ENCODE assay signal across 11 cellular contexts in the genomic region with DNA sequence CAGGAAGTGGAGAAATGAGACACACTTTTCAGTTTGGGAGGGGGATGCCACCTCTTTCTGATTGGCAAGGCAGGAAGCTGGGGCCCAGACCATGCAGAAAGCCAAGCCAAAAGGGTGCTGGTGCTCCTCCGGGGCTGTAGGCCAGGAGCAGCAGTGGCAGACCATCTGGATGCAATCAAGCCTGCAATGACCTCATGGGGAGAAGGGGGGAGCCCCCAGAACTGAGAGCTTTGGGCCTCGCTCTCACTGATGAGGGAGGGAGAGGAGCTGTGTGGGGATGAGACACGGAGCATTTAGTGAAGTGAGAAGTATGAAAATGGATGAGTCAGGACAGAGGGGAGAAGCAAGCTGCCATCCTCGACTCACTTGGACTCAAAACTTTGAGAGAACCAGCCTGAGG.
A peak's percentile ranks its signal among the peaks of the same experiment; 100 is the strongest.
DNase-seq lines count a peak whose midpoint lies in the region; ATAC-seq and TF ChIP-seq lines count a peak whose summit lies in the region.
"Had no signal": no experiment of that assay in that cellular context is flagged by ENCODE, and none has a peak within 500 bp of the region (broad histone marks: within the 10 kb centered on the region; RNA-seq: fewer than 3 reads in every experiment).

No MANE protein-coding gene starts in this region.

- no peaks in the 10 kb centered on the region for H3K9me3 Mint-ChIP-seq in stimulated activated naive B cell treated with anti-CD40 and anti-IgM and Interleukin-4, amounts not matched to agents 10 μg/mL and 1 μg/mL and 100 μg/mL, for 72 hours
- H3K9me3 Mint-ChIP-seq in immature natural killer cell, result peaks cover 0 to 2% (median 0%) of the 10 kb centered on the region in 6 donors
- no peaks in the 10 kb centered on the region for H3K9me3 Mint-ChIP-seq in natural killer cell treated with Interleukin-12 subunit alpha and Interleukin-12 subunit beta and Interleukin-15 and Interleukin-18, amount 100 ng/mL, for 72 hours
- H3K9me3 Mint-ChIP-seq: activated CD4-positive, alpha-beta memory T cell treated with anti-CD3 and anti-CD28 coated beads, Interleukin-2, amount 10 ng/mL, durations not matched to agents 7 days and 5 days; GM23338 had no signal

- ATAC-seq in GM18867 (IDR thresholded peaks at IDR 0.05; ENCODE audit: unreplicated experiment), result peak; percentile 62
- peak; percentile 78 for ATAC-seq in HG02623 (IDR thresholded peaks at IDR 0.05; ENCODE audit: unreplicated experiment)
- peak; percentile 82 to 90 for ATAC-seq in stimulated activated naive B cell treated with anti-CD40 and anti-IgM and Interleukin-4, amounts not matched to agents 10 μg/mL and 1 μg/mL and 100 μg/mL, for 72 hours (replicated peaks)
- ATAC-seq in natural killer cell treated with Interleukin-12 subunit alpha and Interleukin-12 subunit beta and Interleukin-15 and Interleukin-18, amount 100 ng/mL, for 72 hours, result no peak
- no peak for ATAC-seq in GM21367 (IDR thresholded peaks at IDR 0.05; ENCODE audit: unreplicated experiment)
- ATAC-seq: GM23338 had no signal

- no peak overlapping the region for H3K27ac ChIP-seq in colonic mucosa

- H3K36me3 ChIP-seq in colonic mucosa, result no peaks in the 10 kb centered on the region

- peak overlapping the region; percentile 33 for H3K27ac Mint-ChIP-seq in stimulated activated naive B cell treated with anti-CD40 and anti-IgM and Interleukin-4, amounts not matched to agents 10 μg/mL and 1 μg/mL and 100 μg/mL, for 72 hours
- no peak overlapping the region for H3K27ac Mint-ChIP-seq in immature natural killer cell
- H3K27ac Mint-ChIP-seq in natural killer cell treated with Interleukin-12 subunit alpha and Interleukin-12 subunit beta and Interleukin-15 and Interleukin-18, amount 100 ng/mL, for 72 hours, result no peak overlapping the region
- H3K27ac Mint-ChIP-seq: activated CD4-positive, alpha-beta memory T cell treated with anti-CD3 and anti-CD28 coated beads, Interleukin-2, amount 10 ng/mL, durations not matched to agents 7 days and 5 days; GM23338 had no signal

- no peaks in the 10 kb centered on the region for H3K27me3 ChIP-seq in colonic mucosa

- intact Hi-C loops in colonic mucosa (cut with DNase I), result no loop called here

- no peak overlapping the region for H3K9ac ChIP-seq in colonic mucosa (ENCODE audit: low read depth in 2 of 2, low read length in 2 of 2)

- H3K9me3 ChIP-seq in colonic mucosa, result no peaks in the 10 kb centered on the region

- H3K27me3 Mint-ChIP-seq in stimulated activated naive B cell treated with anti-CD40 and anti-IgM and Interleukin-4, amounts not matched to agents 10 μg/mL and 1 μg/mL and 100 μg/mL, for 72 hours, result no peaks in the 10 kb centered on the region
- H3K27me3 Mint-ChIP-seq in immature natural killer cell (ENCODE audit: low read depth in 3 of 3), result no peaks in the 10 kb centered on the region
- no peaks in the 10 kb centered on the region for H3K27me3 Mint-ChIP-seq in natural killer cell treated with Interleukin-12 subunit alpha and Interleukin-12 subunit beta and Interleukin-15 and Interleukin-18, amount 100 ng/mL, for 72 hours
- H3K27me3 Mint-ChIP-seq: activated CD4-positive, alpha-beta memory T cell treated with anti-CD3 and anti-CD28 coated beads, Interleukin-2, amount 10 ng/mL, durations not matched to agents 7 days and 5 days had no signal

- H3K4me3 ChIP-seq in colonic mucosa, result no peak overlapping the region
- H3K4me3 ChIP-seq: GM23338 had no signal

- no peaks in the 10 kb centered on the region for H3K36me3 Mint-ChIP-seq in stimulated activated naive B cell treated with anti-CD40 and anti-IgM and Interleukin-4, amounts not matched to agents 10 μg/mL and 1 μg/mL and 100 μg/mL, for 72 hours
- H3K36me3 Mint-ChIP-seq in immature natural killer cell, result no peaks in the 10 kb centered on the region
- no peaks in the 10 kb centered on the region for H3K36me3 Mint-ChIP-seq in natural killer cell treated with Interleukin-12 subunit alpha and Interleukin-12 subunit beta and Interleukin-15 and Interleukin-18, amount 100 ng/mL, for 72 hours

- no peaks in the 10 kb centered on the region for H3K4me1 ChIP-seq in colonic mucosa

- H3K4me3 Mint-ChIP-seq in stimulated activated naive B cell treated with anti-CD40 and anti-IgM and Interleukin-4, amounts not matched to agents 10 μg/mL and 1 μg/mL and 100 μg/mL, for 72 hours, result no peak overlapping the region
- H3K4me3 Mint-ChIP-seq in immature natural killer cell, result no peak overlapping the region
- no peak overlapping the region for H3K4me3 Mint-ChIP-seq in natural killer cell treated with Interleukin-12 subunit alpha and Interleukin-12 subunit beta and Interleukin-15 and Interleukin-18, amount 100 ng/mL, for 72 hours
- H3K4me3 Mint-ChIP-seq: activated CD4-positive, alpha-beta memory T cell treated with anti-CD3 and anti-CD28 coated beads, Interleukin-2, amount 10 ng/mL, durations not matched to agents 7 days and 5 days; GM23338 had no signal

- peaks cover 8% of the 10 kb centered on the region in 2 donors for H3K4me1 Mint-ChIP-seq in stimulated activated naive B cell treated with anti-CD40 and anti-IgM and Interleukin-4, amounts not matched to agents 10 μg/mL and 1 μg/mL and 100 μg/mL, for 72 hours
- H3K4me1 Mint-ChIP-seq in immature natural killer cell, result no peaks in the 10 kb centered on the region
- no peaks in the 10 kb centered on the region for H3K4me1 Mint-ChIP-seq in natural killer cell treated with Interleukin-12 subunit alpha and Interleukin-12 subunit beta and Interleukin-15 and Interleukin-18, amount 100 ng/mL, for 72 hours (ENCODE audit: low read depth in 2 of 2)
- H3K4me1 Mint-ChIP-seq: activated CD4-positive, alpha-beta memory T cell treated with anti-CD3 and anti-CD28 coated beads, Interleukin-2, amount 10 ng/mL, durations not matched to agents 7 days and 5 days; GM23338 had no signal

- DNase-seq in colonic mucosa (peak; percentile 20), immature natural killer cell (no peak)
- peak; percentile 59 for DNase-seq in stimulated activated naive B cell treated with anti-CD40 and anti-IgM and Interleukin-4, amounts not matched to agents 10 μg/mL and 1 μg/mL and 100 μg/mL, for 72 hours
- DNase-seq in natural killer cell treated with Interleukin-12 subunit alpha and Interleukin-12 subunit beta and Interleukin-15 and Interleukin-18, amount 100 ng/mL, for 72 hours (ENCODE audit: low spot score), result no peak
- DNase-seq: activated CD4-positive, alpha-beta memory T cell treated with anti-CD3 and anti-CD28 coated beads, Interleukin-2, amount 10 ng/mL, durations not matched to agents 7 days and 5 days; NCI-H2029; SHP77 treated with DMSO at 0.1 percent for 48 hours had no signal

- no peak for TF ChIP-seq CTCF in colonic mucosa (IDR thresholded peaks at IDR 0.05)

Comparison
In these comparisons a context has a peak if more than half of its experiments do, and no peak if none do; other contexts are left out.
1. ATAC-seq: peak in GM18867 (single experiment), HG02623 (single experiment) and stimulated activated naive B cell treated with anti-CD40 and anti-IgM and Interleukin-4, amounts not matched to agents 10 μg/mL and 1 μg/mL and 100 μg/mL, for 72 hours (2 of 2); none in natural killer cell treated with Interleukin-12 subunit alpha and Interleukin-12 subunit beta and Interleukin-15 and Interleukin-18, amount 100 ng/mL, for 72 hours (0 of 2) and GM21367 (single experiment).
2. DNase-seq: peak in colonic mucosa (single experiment) and stimulated activated naive B cell treated with anti-CD40 and anti-IgM and Interleukin-4, amounts not matched to agents 10 μg/mL and 1 μg/mL and 100 μg/mL, for 72 hours (single experiment); none in immature natural killer cell (0 of 3) and natural killer cell treated with Interleukin-12 subunit alpha and Interleukin-12 subunit beta and Interleukin-15 and Interleukin-18, amount 100 ng/mL, for 72 hours (single experiment).